18 cellular contexts compared by ENCODE assay signal in genomic region chr9:87540444-87541105, GRCh38. TPM values are rescaled to one million over a fixed set of nuclear protein-coding genes. Genes with fewer than 3 reads are reported as not detected.
A peak's percentile ranks its signal among the peaks of the same experiment; 100 is the strongest.
DNase-seq lines count a peak whose midpoint lies in the region; ATAC-seq and TF ChIP-seq lines count a peak whose summit lies in the region.
"Had no signal": no experiment of that assay in that cellular context is flagged by ENCODE, and none has a peak within 500 bp of the region (broad histone marks: within the 10 kb centered on the region; RNA-seq: fewer than 3 reads in every experiment).

No MANE protein-coding gene starts in this region.

- 77% methylated on average over 5 of the region's 8 CpGs for WGBS in mesenchymal stem cell
- WGBS in spleen, 5 donors, result 82 to 93% (median 86%) methylated on average over 8 of the region's 8 CpGs

- ATAC-seq in GM19452 (IDR thresholded peaks at IDR 0.05; ENCODE audit: unreplicated experiment), result no peak
- ATAC-seq in stimulated activated effector memory CD8-positive, alpha-beta T cell treated with anti-CD3 and anti-CD28 coated beads, Interleukin-12 subunit alpha, Interleukin-12 subunit beta, amount 100 ng/mL, for 72 hours, result no peak
- ATAC-seq: HepG2 had no signal

- H3K14ac ChIP-seq in mesenchymal stem cell (ENCODE audit: low read length in 2 of 2), result no peak overlapping the region

- H3K27me3 ChIP-seq in mesenchymal stem cell (ENCODE audit: control insufficient read depth in 1 of 2, insufficient read depth in 1 of 2, low read length in 2 of 2) (no peaks in the 10 kb centered on the region), spleen (replicated peaks in 1 of 7) (no peaks in the 10 kb centered on the region)

- H2BK120ac ChIP-seq in mesenchymal stem cell (ENCODE audit: low read depth, low read length), result no peak overlapping the region

- H3K4me3 ChIP-seq in choroid plexus epithelial cell (ENCODE audit: low read depth, low read length) (no peak overlapping the region), mesenchymal stem cell (ENCODE audit: insufficient read depth in 1 of 2, low read depth in 1 of 2, low read length in 2 of 2) (no peak overlapping the region), spleen (no peak overlapping the region)
- H3K4me3 ChIP-seq: HAP-1 had no signal

- no peak overlapping the region for H3K9ac ChIP-seq in mesenchymal stem cell (ENCODE audit: low read length)

- H3K4me3 Mint-ChIP-seq in stimulated activated effector memory CD8-positive, alpha-beta T cell treated with anti-CD3 and anti-CD28 coated beads, Interleukin-12 subunit alpha, Interleukin-12 subunit beta, amount 100 ng/mL, for 72 hours, result no peak overlapping the region
- H3K4me3 Mint-ChIP-seq: B cell; CD4-positive, alpha-beta T cell; HFFc6 had no signal

- H3K36me3 ChIP-seq in mesenchymal stem cell (ENCODE audit: control insufficient read depth in 1 of 2, insufficient read depth in 2 of 2, low read depth in 1 of 2, low read length in 2 of 2) (peaks cover 0 to 18% of the 10 kb centered on the region in 2 experiments), spleen (peaks cover 0 to 5% (median 0%) of the 10 kb centered on the region in 6 donors)
- H3K36me3 ChIP-seq: HAP-1 had no signal

- no peak overlapping the region for H4K8ac ChIP-seq in mesenchymal stem cell (ENCODE audit: low read length)

- H3K27ac Mint-ChIP-seq in stimulated activated effector memory CD8-positive, alpha-beta T cell treated with anti-CD3 and anti-CD28 coated beads, Interleukin-12 subunit alpha, Interleukin-12 subunit beta, amount 100 ng/mL, for 72 hours, result no peak overlapping the region
- H3K27ac Mint-ChIP-seq: B cell; CD4-positive, alpha-beta T cell; HFFc6 had no signal

- intact Hi-C loops in spleen (cut with DNase I; ENCODE audit: low total_unique reads), result no loop called here

- H3K4me1 ChIP-seq in mesenchymal stem cell (ENCODE audit: control insufficient read depth, insufficient read depth, low read depth, low read length) (peaks cover 12% of the 10 kb centered on the region), spleen (no peaks in the 10 kb centered on the region)

- H3K23ac ChIP-seq in mesenchymal stem cell (ENCODE audit: low read length in 2 of 2), result no peak overlapping the region

- H2BK15ac ChIP-seq in mesenchymal stem cell (ENCODE audit: low read depth, poor library complexity, severe bottlenecking), result no peak overlapping the region

- TF ChIP-seq CTCF in choroid plexus epithelial cell (conservative IDR thresholded peaks at IDR 0.05; ENCODE audit: low read depth, low read length) (no peak), spleen (IDR thresholded peaks at IDR 0.05 in 8 of 11, conservative IDR thresholded peaks at IDR 0.05 in 3 of 11) (no peak)

- no peaks in the 10 kb centered on the region for H3K9me3 ChIP-seq in mesenchymal stem cell (ENCODE audit: control insufficient read depth, low read length)
- no peaks in the 10 kb centered on the region for H3K9me3 ChIP-seq in spleen
- H3K9me3 ChIP-seq: HAP-1 had no signal

- H2AFZ ChIP-seq in mesenchymal stem cell (ENCODE audit: low read depth, low read length), result no peak overlapping the region

- no peak overlapping the region for H2BK12ac ChIP-seq in mesenchymal stem cell (ENCODE audit: low read length in 2 of 2)

- no peak overlapping the region for H3K4me2 ChIP-seq in mesenchymal stem cell (ENCODE audit: low read length, poor library complexity, severe bottlenecking)

- TF ChIP-seq POLR2A in spleen (IDR thresholded peaks at IDR 0.05), result no peak

- DNase-seq in Daoy (ENCODE audit: low read depth) (peak; percentile 34), amniotic epithelial cell (ENCODE audit: low read depth) (peak; percentile 40), choroid plexus epithelial cell (ENCODE audit: low read depth) (peak; percentile 58), mesenchymal stem cell (no peak), spleen (no peak), HK-2 (ENCODE audit: unreplicated experiment) (no peak)
- DNase-seq in stimulated activated effector memory CD8-positive, alpha-beta T cell treated with anti-CD3 and anti-CD28 coated beads, Interleukin-12 subunit alpha, Interleukin-12 subunit beta, amount 100 ng/mL, for 72 hours (ENCODE audit: low spot score in 2 of 2), result no peak
- DNase-seq: 8988T; C1 segment of cervical spinal cord; Calu3; CD4-positive, alpha-beta T cell; DMS 273 treated with DMSO at 0.1 percent for 48 hours; GDM1; HFFc6 had no signal

- peaks cover 16% of the 10 kb centered on the region for H3K79me1 ChIP-seq in mesenchymal stem cell (replicated peaks; ENCODE audit: low read length, poor library complexity, severe bottlenecking)

- H3K18ac ChIP-seq in mesenchymal stem cell (ENCODE audit: low read depth in 1 of 2, low read length in 2 of 2), result no peak overlapping the region

- no peak overlapping the region for H3K4ac ChIP-seq in mesenchymal stem cell (ENCODE audit: low read depth in 1 of 2, low read length in 2 of 2)

- H3K27ac ChIP-seq in mesenchymal stem cell (ENCODE audit: low read length, poor library complexity, severe bottlenecking) (peak overlapping the region; percentile 37), spleen (no peak overlapping the region)

- H2AK5ac ChIP-seq in mesenchymal stem cell (ENCODE audit: low read length, severe bottlenecking), result no peak overlapping the region

- H4K91ac ChIP-seq in mesenchymal stem cell (ENCODE audit: low read length), result no peak overlapping the region

- no peak overlapping the region for H2BK5ac ChIP-seq in mesenchymal stem cell (ENCODE audit: low read depth, low read length, poor library complexity, severe bottlenecking)

- H3K36me3 Mint-ChIP-seq in stimulated activated effector memory CD8-positive, alpha-beta T cell treated with anti-CD3 and anti-CD28 coated beads, Interleukin-12 subunit alpha, Interleukin-12 subunit beta, amount 100 ng/mL, for 72 hours, result no peaks in the 10 kb centered on the region

- no peaks in the 10 kb centered on the region for H3K4me1 Mint-ChIP-seq in stimulated activated effector memory CD8-positive, alpha-beta T cell treated with anti-CD3 and anti-CD28 coated beads, Interleukin-12 subunit alpha, Interleukin-12 subunit beta, amount 100 ng/mL, for 72 hours
- H3K4me1 Mint-ChIP-seq: B cell had no signal

- H3K9me3 Mint-ChIP-seq in stimulated activated effector memory CD8-positive, alpha-beta T cell treated with anti-CD3 and anti-CD28 coated beads, Interleukin-12 subunit alpha, Interleukin-12 subunit beta, amount 100 ng/mL, for 72 hours, result no peaks in the 10 kb centered on the region
- H3K9me3 Mint-ChIP-seq: CD4-positive, alpha-beta T cell; HFFc6 had no signal

RNA-seq across cellular contexts. Expression of gene DAPK1, which starts 42.9 kb away (rescaled TPM):
- 23.9 and 31.3 TPM in 2 replicates for total RNA-seq in Daoy (2014; rRNA removed; shearing (Covaris generic))
- 3.1 TPM for polyA plus RNA-seq in mesenchymal stem cell (2013, experiment 1 of 2)
- 3.0 TPM for polyA plus RNA-seq in mesenchymal stem cell (2013, experiment 2 of 2)
- 100 to 1,000 TPM in 6 of 7 donors, 10 to 100 TPM in 1; 81.9 to 126 (median 110) TPM for total RNA-seq in spleen
- polyA plus RNA-seq in spleen, result 10 to 100 TPM in 1 of 3 donors, 1 to 10 TPM in 2; 6.4 to 15.4 (median 8.0) TPM

Comparison
In these comparisons a context has a peak if more than half of its experiments do, and no peak if none do; other contexts are left out.
1. DNase-seq: peak in Daoy (single experiment), amniotic epithelial cell (single experiment) and choroid plexus epithelial cell (single experiment); none in mesenchymal stem cell (single experiment), spleen (single experiment), HK-2 (single experiment) and stimulated activated effector memory CD8-positive, alpha-beta T cell treated with anti-CD3 and anti-CD28 coated beads, Interleukin-12 subunit alpha, Interleukin-12 subunit beta, amount 100 ng/mL, for 72 hours (0 of 2).